In genomic region chr16:23836404-23837291, GRCh38 we compare ENCODE assay signal across 10 cellular contexts. TPM values are rescaled to one million over a fixed set of nuclear protein-coding genes. Genes with fewer than 3 reads are reported as not detected.
A peak's percentile ranks its signal among the peaks of the same experiment; 100 is the strongest.
DNase-seq lines count a peak whose midpoint lies in the region; ATAC-seq and TF ChIP-seq lines count a peak whose summit lies in the region.
"Had no signal": no experiment of that assay in that cellular context is flagged by ENCODE, and none has a peak within 500 bp of the region (broad histone marks: within the 10 kb centered on the region; RNA-seq: fewer than 3 reads in every experiment).

No MANE protein-coding gene starts in this region.

- H3K36me3 ChIP-seq in effector memory CD4-positive, alpha-beta T cell (ENCODE audit: control insufficient read depth, insufficient read depth, low read length), result peaks cover 4% of the 10 kb centered on the region
- H3K36me3 ChIP-seq in neural progenitor cell, result no peaks in the 10 kb centered on the region

- H3K4me1 Mint-ChIP-seq in activated B cell treated with CpG ODN at 0.5 μM for 24 hours (peaks cover 51% of the 10 kb centered on the region), neural progenitor cell (peaks cover 15% of the 10 kb centered on the region)

- peak overlapping the region; percentile 88 for H3K4me3 ChIP-seq in effector memory CD4-positive, alpha-beta T cell (ENCODE audit: insufficient read depth, low read depth, low read length, poor library complexity, severe bottlenecking)
- peak overlapping the region; percentile 69 for H3K4me3 ChIP-seq in neural progenitor cell
- H3K4me3 ChIP-seq in foreskin fibroblast (ENCODE audit: low read depth in 1 of 2, low read length in 2 of 2), result no peak overlapping the region

- CTCF ChIA-PET in activated B cell treated with CpG ODN at 0.5 μM for 24 hours (lab: Charles Lee), result interaction anchor here (0.6 to 1.9 kb wide), 8 partner anchors 17 to 174 kb away, joined by 3 to 11 read pairs (median 4); no protein-coding TSS in a partner anchor

- H3F3A ChIP-seq in neural progenitor cell (ENCODE audit: low read depth), result no peaks in the 10 kb centered on the region

- H3K27ac Mint-ChIP-seq in activated B cell treated with CpG ODN at 0.5 μM for 24 hours, result peak overlapping the region; percentile 91
- H3K27ac Mint-ChIP-seq in neural progenitor cell, result no peak overlapping the region

- intact Hi-C loops in activated B cell treated with CpG ODN at 0.5 μM for 24 hours (cut with micrococcal nuclease), result loop anchor here (1.0 kb wide), 1 partner anchor 200 kb away; no protein-coding TSS in a partner anchor

- H3K79me2 ChIP-seq in neural progenitor cell (ENCODE audit: low read depth), result no peaks in the 10 kb centered on the region

- TF ChIP-seq CTCF in activated B cell treated with CpG ODN at 0.5 μM for 24 hours (IDR thresholded peaks at IDR 0.05), result no peak
- peak; percentile 60 for TF ChIP-seq CTCF in neural progenitor cell (IDR thresholded peaks at IDR 0.05)
- TF ChIP-seq CTCF in foreskin fibroblast (IDR thresholded peaks at IDR 0.05; ENCODE audit: low read depth, low read length), result no peak

- H3K9ac ChIP-seq in neural progenitor cell, result no peak overlapping the region

- H3K9me3 ChIP-seq in effector memory CD4-positive, alpha-beta T cell (ENCODE audit: control insufficient read depth, low read length), result no peaks in the 10 kb centered on the region
- H3K9me3 ChIP-seq in neural progenitor cell (ENCODE audit: low read depth), result no peaks in the 10 kb centered on the region

- no peaks in the 10 kb centered on the region for H3K27me3 ChIP-seq in effector memory CD4-positive, alpha-beta T cell (replicated peaks; ENCODE audit: control insufficient read depth, insufficient read depth, low read length, poor library complexity, severe bottlenecking)
- H3K27me3 ChIP-seq in neural progenitor cell, result peaks cover 68% of the 10 kb centered on the region

- H3K36me3 Mint-ChIP-seq in activated B cell treated with CpG ODN at 0.5 μM for 24 hours (ENCODE audit: low read depth) (peaks cover 30% of the 10 kb centered on the region), neural progenitor cell (no peaks in the 10 kb centered on the region)

- no peaks in the 10 kb centered on the region for H3K9me3 Mint-ChIP-seq in activated B cell treated with CpG ODN at 0.5 μM for 24 hours
- peaks cover 3% of the 10 kb centered on the region for H3K9me3 Mint-ChIP-seq in neural progenitor cell

- H3K4me3 Mint-ChIP-seq in activated B cell treated with CpG ODN at 0.5 μM for 24 hours (peak overlapping the region; percentile 98), neural progenitor cell (peak overlapping the region; percentile 86)

- H4K20me1 ChIP-seq in neural progenitor cell (ENCODE audit: low read depth), result peaks cover 14% of the 10 kb centered on the region

- peak overlapping the region; percentile 96 for H3K4me2 ChIP-seq in neural progenitor cell

- H3K27me3 Mint-ChIP-seq in activated B cell treated with CpG ODN at 0.5 μM for 24 hours (no peaks in the 10 kb centered on the region), neural progenitor cell (ENCODE audit: insufficient read depth, low read depth) (peaks cover 38% of the 10 kb centered on the region)

- ATAC-seq in GM18502 (IDR thresholded peaks at IDR 0.05; ENCODE audit: poor library complexity, unreplicated experiment) (peak; percentile 26), HG03108 (IDR thresholded peaks at IDR 0.05; ENCODE audit: unreplicated experiment) (peak; percentile 6), activated B cell treated with CpG ODN at 0.5 μM for 24 hours (ENCODE audit: low read depth) (peak; percentile 23), GM18861 (IDR thresholded peaks at IDR 0.05; ENCODE audit: unreplicated experiment) (no peak)

- peak overlapping the region; percentile 49 for H3K27ac ChIP-seq in effector memory CD4-positive, alpha-beta T cell (ENCODE audit: insufficient read depth, low read length, poor library complexity, severe bottlenecking)
- no peak overlapping the region for H3K27ac ChIP-seq in neural progenitor cell

- POLR2A ChIA-PET in activated B cell treated with CpG ODN at 0.5 μM for 24 hours (lab: Charles Lee), result interaction anchor here (0.6 to 2.0 kb wide), 11 partner anchors 22 to 177 kb away, joined by 3 to 15 read pairs (median 5); no protein-coding TSS in a partner anchor

- peak; percentile 58 for DNase-seq in activated B cell treated with CpG ODN at 0.5 μM for 24 hours
- peak; percentile 27 to 29 (median 28) for DNase-seq in effector memory CD4-positive, alpha-beta T cell
- DNase-seq in neural progenitor cell (ENCODE audit: low spot score), result peak; percentile 74
- DNase-seq in NCI-H1092 treated with DMSO at 0.1 percent for 48 hours (lab: John Stamatoyannopoulos, UW), result no peak
- no peak for DNase-seq in foreskin fibroblast

- peak overlapping the region; percentile 61 for H2AFZ ChIP-seq in neural progenitor cell (replicated peaks)

- H3K4me1 ChIP-seq in effector memory CD4-positive, alpha-beta T cell (ENCODE audit: control insufficient read depth, insufficient read depth, low read length, poor library complexity, severe bottlenecking), result peaks cover 29% of the 10 kb centered on the region
- H3K4me1 ChIP-seq in neural progenitor cell, result peaks cover 19% of the 10 kb centered on the region

RNA-seq across cellular contexts. Expression of gene PRKCB, which starts 0.9 kb away (rescaled TPM):
- total RNA-seq in activated B cell treated with CpG ODN at 0.5 μM for 24 hours (122 and 146 TPM in 2 replicates), neural progenitor cell (ENCODE audit: low replicate concordance) (5.0 and 9.5 TPM in 2 replicates)
- total RNA-seq: M059J, myocyte had no signal

Comparison
In these comparisons a context has a peak if more than half of its experiments do, and no peak if none do; other contexts are left out.
1. DNase-seq: peak in activated B cell treated with CpG ODN at 0.5 μM for 24 hours (single experiment), effector memory CD4-positive, alpha-beta T cell (3 of 3) and neural progenitor cell (single experiment); none in NCI-H1092 treated with DMSO at 0.1 percent for 48 hours (single experiment) and foreskin fibroblast (0 of 2).
2. H3K4me3 ChIP-seq: peak in effector memory CD4-positive, alpha-beta T cell (single experiment) and neural progenitor cell (single experiment); none in foreskin fibroblast (0 of 2).
3. RNA of gene PRKCB, which starts 0.9 kb away (total RNA-seq): 122 to 146 TPM in activated B cell treated with CpG ODN at 0.5 μM for 24 hours; 5.0 to 9.5 TPM in neural progenitor cell; every median in the first group is over 10 times any median in the second.